Comparison of ENCODE assay signal across 1 cellular context in genomic region chr1:108747128-108747827, GRCh38.
TF ChIP-seq lines count a peak whose summit lies in the region.

No MANE protein-coding gene starts in this region.

TF ChIP-seq in K562, 482 proteins besides CTCF, POLR2A, EP300 and RAD21 (continued from another document):
- TF ChIP-seq REST (CRISPR knock-in tag; IDR thresholded peaks at IDR 0.05; ENCODE audit: low read depth) (no peak), HMBOX1 (IDR thresholded peaks at IDR 0.05) (no peak), GMEB1 (CRISPR knock-in tag; IDR thresholded peaks at IDR 0.05) (no peak), BRF2 (IDR thresholded peaks at IDR 0.05; ENCODE audit: borderline replicate concordance, insufficient read depth, insufficient read length) (no peak), ZNF830 (CRISPR knock-in tag; IDR thresholded peaks at IDR 0.05) (no peak), ZNF239 (CRISPR knock-in tag; IDR thresholded peaks at IDR 0.05) (no peak), U2AF2 (optimal IDR thresholded peaks at IDR 0.05; ENCODE audit: low read depth, low read length) (no peak), CREM (IDR thresholded peaks at IDR 0.05; ENCODE audit: low read depth) (no peak; the same call in 1 of the 2 replicates), HBP1 (CRISPR knock-in tag; IDR thresholded peaks at IDR 0.05) (no peak), FOXK2 (conservative IDR thresholded peaks at IDR 0.05 in 1 of 2, IDR thresholded peaks at IDR 0.05 in 1 of 2; ENCODE audit: low read depth in 2 of 2) (peak; percentile 81 to 86), VEZF1 (CRISPR knock-in tag; IDR thresholded peaks at IDR 0.05) (peak; percentile 50; the same call in 1 of the 2 replicates), HNRNPUL1 (IDR thresholded peaks at IDR 0.05; ENCODE audit: low read length) (no peak), MAZ (CRISPR knock-in tag; conservative IDR thresholded peaks at IDR 0.05 in 1 of 2, IDR thresholded peaks at IDR 0.05 in 1 of 2) (peak in 1 of 2 experiments; percentile 81; a peak in 3 of 4 replicates), SMARCE1 (IDR thresholded peaks at IDR 0.05) (no peak), ZFX (CRISPR knock-in tag; IDR thresholded peaks at IDR 0.05) (no peak)
